ENCODE assay signal across 23 cellular contexts in the genomic region with DNA sequence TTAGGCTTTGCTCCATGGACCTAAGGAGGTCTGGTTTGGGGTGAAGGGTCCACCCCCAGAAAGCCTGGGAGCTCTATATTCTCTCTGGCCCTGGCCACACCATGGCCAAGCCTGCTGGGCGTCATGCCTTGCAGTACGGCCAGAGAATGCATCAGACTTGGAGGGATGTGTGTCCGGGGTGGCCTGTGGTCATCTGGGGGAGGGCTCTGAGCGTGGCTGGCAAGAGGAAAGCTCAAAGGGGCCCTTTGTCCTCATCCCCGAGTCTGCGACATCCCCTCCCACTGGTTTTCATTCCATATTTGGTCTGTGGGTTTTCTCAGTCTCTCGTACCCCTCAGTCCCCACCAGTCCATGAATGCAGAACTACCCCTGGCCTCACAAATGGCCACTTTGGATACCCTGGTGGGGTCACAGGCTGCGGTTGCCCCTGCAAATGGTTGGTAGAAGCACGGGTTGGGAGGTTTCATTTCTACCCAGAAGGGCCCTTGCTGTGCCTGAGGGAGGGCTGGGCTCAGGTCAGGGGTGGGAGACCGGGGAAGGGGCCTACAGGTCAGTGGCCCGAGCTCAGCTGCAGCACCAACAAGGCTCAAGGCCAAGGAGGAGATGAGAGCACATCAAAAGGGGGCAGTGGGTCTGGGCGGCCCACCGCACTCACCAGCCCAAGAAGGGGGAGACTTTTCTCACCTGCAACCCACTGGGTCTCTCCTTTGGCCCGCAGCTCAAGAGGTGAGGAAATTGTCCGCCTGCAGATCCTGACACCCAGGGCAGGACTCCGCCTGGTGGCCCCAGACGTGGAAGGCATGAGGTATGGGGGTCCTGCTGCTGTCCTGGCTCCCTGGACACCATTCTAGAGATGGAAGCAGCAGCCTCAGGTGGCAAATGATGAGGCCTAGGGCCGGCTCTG. TPM values are rescaled to one million over a fixed set of nuclear protein-coding genes. Genes with fewer than 3 reads are reported as not detected.
"Had no signal": no experiment of that assay in that cellular context is flagged by ENCODE, and none has a peak within 500 bp of the region (broad histone marks: within the 10 kb centered on the region; RNA-seq: fewer than 3 reads in every experiment).

No MANE protein-coding gene starts in this region.

- H3K27ac ChIP-seq: ascending aorta, brain microvascular endothelial cell, coronary artery, parathyroid adenoma, suprapubic skin, VCaP had no signal

- ATAC-seq: activated CD4-positive, CD25-positive, alpha-beta regulatory T cell treated with anti-CD3 and anti-CD28 coated beads, Interleukin-2, amount 50 U/mL, for 24 hours; activated CD8-positive, alpha-beta memory T cell treated with anti-CD3 and anti-CD28 coated beads, Interleukin-2, amount 10 ng/mL, durations not matched to agents 7 days and 5 days; left cardiac atrium; T-cell had no signal

- DNase-seq: activated CD4-positive, alpha-beta memory T cell treated with anti-CD3 and anti-CD28 coated beads, Interleukin-2, amount 10 ng/mL, durations not matched to agents 7 days and 5 days; activated CD4-positive, alpha-beta T cell treated with anti-CD3 and anti-CD28 coated beads, Interleukin-2, amount 10 ng/mL, durations not matched to agents 24 days and 14 days; activated CD8-positive, alpha-beta memory T cell treated with anti-CD3 and anti-CD28 coated beads, Interleukin-2, amount 10 ng/mL, durations not matched to agents 7 days and 5 days; activated gamma-delta T cell; activated naive CD4-positive, alpha-beta T cell treated with anti-CD3 and anti-CD28 coated beads, Interleukin-2, amount 50 U/mL, for 16 hours; brain microvascular endothelial cell; central memory CD4-positive, alpha-beta T cell; left cardiac atrium; nephron progenitor cell; retina; stimulated activated CD4-positive, alpha-beta T cell treated with anti-CD3 and anti-CD28 coated beads, Interleukin-4, amount 100 ng/mL, for 1 hour; stimulated activated naive CD4-positive, alpha-beta T cell treated with Interleukin-2 at 50 U/mL for 16 hours; T-cell had no signal

- H3K27ac Mint-ChIP-seq: activated CD4-positive, alpha-beta memory T cell treated with anti-CD3 and anti-CD28 coated beads, Interleukin-2, amount 10 ng/mL, durations not matched to agents 7 days and 5 days; activated CD4-positive, alpha-beta T cell treated with anti-CD3 and anti-CD28 coated beads, Interleukin-2, amount 10 ng/mL, durations not matched to agents 24 days and 14 days; activated CD8-positive, alpha-beta memory T cell treated with anti-CD3 and anti-CD28 coated beads, Interleukin-2, amount 10 ng/mL, durations not matched to agents 7 days and 5 days; activated T-helper 1 cell treated with anti-CD3 and anti-CD28 coated beads, Interleukin-12 subunit alpha, Interleukin-12 subunit beta, Interleukin-2, Interleukin-4 antibody, amounts not matched to agents 30 ng/mL and 10 ng/mL and 1 ng/mL, durations not matched to agents 14 hours and 24 hours and 36 hours; memory B cell; nephron progenitor cell; T-cell; T-helper 2 cell treated with Interferon-gamma antibody and Interleukin-4, amounts not matched to agents 5 μg/mL and 100 μg/mL, for 36 hours; type B pancreatic cell had no signal

- H3K4me3 Mint-ChIP-seq: activated CD4-positive, alpha-beta memory T cell treated with anti-CD3 and anti-CD28 coated beads, Interleukin-2, amount 10 ng/mL, durations not matched to agents 7 days and 5 days; activated CD4-positive, alpha-beta T cell treated with anti-CD3 and anti-CD28 coated beads, Interleukin-2, amount 10 ng/mL, durations not matched to agents 24 days and 14 days; activated CD8-positive, alpha-beta memory T cell treated with anti-CD3 and anti-CD28 coated beads, Interleukin-2, amount 10 ng/mL, durations not matched to agents 7 days and 5 days; activated T-helper 1 cell treated with anti-CD3 and anti-CD28 coated beads, Interleukin-12 subunit alpha, Interleukin-12 subunit beta, Interleukin-2, Interleukin-4 antibody, amounts not matched to agents 30 ng/mL and 10 ng/mL and 1 ng/mL, durations not matched to agents 14 hours and 24 hours and 36 hours; memory B cell; nephron progenitor cell; T-cell; T-helper 2 cell treated with Interferon-gamma antibody and Interleukin-4, amounts not matched to agents 5 μg/mL and 100 μg/mL, for 36 hours; type B pancreatic cell had no signal

- H3K9me3 Mint-ChIP-seq: activated CD4-positive, alpha-beta memory T cell treated with anti-CD3 and anti-CD28 coated beads, Interleukin-2, amount 10 ng/mL, durations not matched to agents 7 days and 5 days; activated CD4-positive, alpha-beta T cell treated with anti-CD3 and anti-CD28 coated beads, Interleukin-2, amount 10 ng/mL, durations not matched to agents 24 days and 14 days; activated T-helper 1 cell treated with anti-CD3 and anti-CD28 coated beads, Interleukin-12 subunit alpha, Interleukin-12 subunit beta, Interleukin-2, Interleukin-4 antibody, amounts not matched to agents 30 ng/mL and 10 ng/mL and 1 ng/mL, durations not matched to agents 14 hours and 24 hours and 36 hours; memory B cell; T-cell; T-helper 2 cell treated with Interferon-gamma antibody and Interleukin-4, amounts not matched to agents 5 μg/mL and 100 μg/mL, for 36 hours; type B pancreatic cell had no signal

- H3K36me3 ChIP-seq: ascending aorta, brain microvascular endothelial cell, suprapubic skin had no signal

- H3K27me3 ChIP-seq: ascending aorta, brain microvascular endothelial cell, suprapubic skin had no signal

- H3K36me3 Mint-ChIP-seq: activated CD8-positive, alpha-beta memory T cell treated with anti-CD3 and anti-CD28 coated beads, Interleukin-2, amount 10 ng/mL, durations not matched to agents 7 days and 5 days; memory B cell; T-cell; type B pancreatic cell had no signal

- H3K4me1 ChIP-seq: ascending aorta, parathyroid adenoma had no signal

- H3K4me3 ChIP-seq: ascending aorta, coronary artery, suprapubic skin had no signal

- H3K9me3 ChIP-seq: ascending aorta, suprapubic skin had no signal

- H3K27me3 Mint-ChIP-seq: activated CD8-positive, alpha-beta memory T cell treated with anti-CD3 and anti-CD28 coated beads, Interleukin-2, amount 10 ng/mL, durations not matched to agents 7 days and 5 days; type B pancreatic cell had no signal

RNA-seq across cellular contexts. Expression of a gene that starts 30.2 kb away (rescaled TPM):
- total RNA-seq: ascending aorta had no signal
